ENCODE assay signal across 7 cellular contexts in the genomic region with DNA sequence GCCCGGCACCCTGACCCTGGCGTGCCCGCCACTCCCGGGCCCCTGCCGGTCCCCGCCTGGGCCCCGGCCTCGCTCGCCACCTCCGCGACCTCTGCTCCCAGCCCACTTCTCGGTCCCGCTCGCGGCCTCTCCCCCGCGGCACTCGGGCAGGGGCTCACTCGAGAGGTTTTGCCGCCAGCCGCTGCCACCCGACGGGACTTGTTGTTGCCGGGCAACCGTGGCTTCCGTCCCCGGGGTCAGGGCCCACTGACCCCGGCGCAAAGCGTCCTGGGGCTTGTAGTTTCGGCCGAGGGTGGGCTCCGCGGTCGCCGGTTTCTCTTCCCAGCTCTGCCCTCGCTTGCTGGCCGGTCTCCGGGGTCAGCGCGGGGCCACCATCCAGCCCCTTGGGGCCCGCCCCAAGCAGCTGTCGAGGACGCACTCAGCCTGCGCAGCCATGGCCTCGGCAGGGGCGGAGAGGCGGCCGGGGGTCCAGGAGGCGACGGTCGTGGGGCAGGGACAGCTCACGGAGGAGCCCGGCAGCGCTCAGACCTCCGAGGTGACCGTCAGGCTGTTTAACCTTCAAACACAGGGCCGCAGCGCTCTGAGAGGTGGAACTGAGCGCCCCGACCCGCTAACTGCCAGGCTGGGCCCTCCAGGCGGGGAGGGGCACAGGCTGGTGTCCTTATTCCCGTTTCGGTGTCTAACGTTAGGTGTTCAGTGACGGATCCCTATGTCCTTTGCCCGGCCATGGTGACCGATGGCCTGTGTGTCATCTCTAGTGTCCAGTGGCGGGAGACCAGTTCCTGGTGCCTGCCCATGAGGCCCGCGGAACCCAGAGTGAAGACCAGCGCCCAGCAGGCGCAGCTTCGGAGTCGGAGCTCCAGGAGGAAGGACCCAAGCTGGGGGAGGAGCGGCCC. TPM values are rescaled to one million over a fixed set of nuclear protein-coding genes. Genes with fewer than 3 reads are reported as not detected.
A peak's percentile ranks its signal among the peaks of the same experiment; 100 is the strongest.
DNase-seq lines count a peak whose midpoint lies in the region; ATAC-seq and TF ChIP-seq lines count a peak whose summit lies in the region.

A gene with protein sequence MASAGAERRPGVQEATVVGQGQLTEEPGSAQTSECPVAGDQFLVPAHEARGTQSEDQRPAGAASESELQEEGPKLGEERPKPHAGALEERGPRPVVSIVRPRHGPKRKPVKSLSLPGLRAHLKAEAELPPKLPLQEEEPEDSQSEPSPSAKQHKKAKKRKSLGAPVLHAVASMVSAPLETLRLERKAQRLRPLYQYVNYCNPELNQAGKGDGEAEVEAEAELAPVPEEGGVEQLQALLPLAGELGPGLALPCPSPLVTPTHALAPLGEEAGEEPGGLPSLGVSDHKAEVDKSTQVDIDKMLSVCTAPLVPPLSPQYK (plus strand): TSS at position 277 of the 896 bp plus-strand sequence. CDS start 157 bp downstream, at position 434.
Gene ENKD1, minus strand, starts transcription at position 213 of the 896 bp plus-strand sequence. CDS start 308 bp downstream, outside the sequence.

- intact Hi-C loops in right lobe of liver (cut with DNase I), result no loop called here

- no peaks in the 10 kb centered on the region for H3K36me3 ChIP-seq in right lobe of liver

- TF ChIP-seq CTCF in GM13977 (IDR thresholded peaks at IDR 0.05; ENCODE audit: extremely low read depth, insufficient read depth, missing control alignments) (no peak), right lobe of liver (IDR thresholded peaks at IDR 0.05) (no peak)

- ATAC-seq in HG02884 (IDR thresholded peaks at IDR 0.05; ENCODE audit: unreplicated experiment), result peak; percentile 45
- peak; percentile 65 to 78 (median 70) for ATAC-seq in right lobe of liver

- H3K9me3 ChIP-seq in right lobe of liver, result no peaks in the 10 kb centered on the region

- H3K27ac ChIP-seq in right lobe of liver, result peak within 1 kb of the TSS; percentile 88 to 93 (median 91)

- 3% methylated on average over 11 of the region's 77 CpGs for WGBS in right lobe of liver (ENCODE audit: insufficient coverage, low coverage, low lambda C conversion rate, missing lambda C conversion rate)

- in situ Hi-C loops in GM13977 (cut with MboI; ENCODE audit: low pct_unique_long_range_greater_than_20kb, low sequenced_read_pairs, unreplicated experiment), result no loop called here

- DNase-seq in GM13977 (ENCODE audit: low spot score) (peak; percentile 97), NCI-H345 treated with DMSO at 0.1 percent for 48 hours (lab: John Stamatoyannopoulos, UW; ENCODE audit: unreplicated experiment) (peak; percentile 21), dermis blood vessel endothelial cell (peak; percentile 79), right lobe of liver (peak; percentile 90 to 94 (median 92))
- DNase-seq in activated CD4-positive, alpha-beta T cell treated with anti-CD3 and anti-CD28 coated beads, Interleukin-2, amount 50 U/mL, for 24 hours (ENCODE audit: low read depth in 1 of 2, low spot score in 1 of 2), result peak; percentile 57 to 75
- peak; percentile 81 for DNase-seq in stimulated activated CD4-positive, alpha-beta T cell treated with anti-CD3 and anti-CD28 coated beads, Interleukin-4, amount 100 ng/mL, for 24 hours

- peaks cover 0 to 30% (median 16%) of the 10 kb centered on the region in 4 donors for H3K4me1 ChIP-seq in right lobe of liver

- TF ChIP-seq POLR2A in right lobe of liver (IDR thresholded peaks at IDR 0.05), result no peak

- H3K4me3 ChIP-seq in right lobe of liver, result peak within 1 kb of the TSS; percentile 69 to 94 (median 84)

- no peaks in the 10 kb centered on the region for H3K27me3 ChIP-seq in right lobe of liver

RNA-seq across cellular contexts. Expression of the first gene that starts in this region (rescaled TPM):
- total RNA-seq in dermis blood vessel endothelial cell (3.7 and 3.9 TPM in 2 replicates), right lobe of liver (1 to 10 TPM; 1.4 to 4.3 (median 2.5) TPM)

RNA-seq across cellular contexts. Expression of gene ENKD1, which starts in this region (rescaled TPM):
- 18.1 and 20.1 TPM in 2 replicates for total RNA-seq in dermis blood vessel endothelial cell
- total RNA-seq in right lobe of liver, result 1 to 10 TPM; 4.4 to 8.9 (median 7.3) TPM

Comparison
In these comparisons a context has a peak if more than half of its experiments do, and no peak if none do; other contexts are left out.
1. Peak in every context shown above with its lines: DNase-seq, ATAC-seq, H3K4me3 ChIP-seq and H3K27ac ChIP-seq.
2. DNase-seq: peak in every context shown above with its lines; median percentile 97 in GM13977; 92 in right lobe of liver; 81 in stimulated activated CD4-positive, alpha-beta T cell treated with anti-CD3 and anti-CD28 coated beads, Interleukin-4, amount 100 ng/mL, for 24 hours; 79 in dermis blood vessel endothelial cell; 66 in activated CD4-positive, alpha-beta T cell treated with anti-CD3 and anti-CD28 coated beads, Interleukin-2, amount 50 U/mL, for 24 hours; 21 in NCI-H345 treated with DMSO at 0.1 percent for 48 hours.